Comparison of ENCODE assay signal across 28 cellular contexts in genomic region chr5:14394365-14394764, GRCh38.
"Had no signal": no experiment of that assay in that cellular context is flagged by ENCODE, and none has a peak within 500 bp of the region (broad histone marks: within the 10 kb centered on the region; RNA-seq: fewer than 3 reads in every experiment).

No MANE protein-coding gene starts in this region.

- H3K4me1 Mint-ChIP-seq: activated naive CD4-positive, alpha-beta T cell treated with anti-CD3 and anti-CD28 coated beads, Interleukin-2, amount 50 U/mL, for 24 hours had no signal

- H3K27me3 ChIP-seq: ascending aorta, body of pancreas, MG63, SJSA1 had no signal

- H3K4me3 Mint-ChIP-seq: activated CD4-positive, alpha-beta T cell treated with anti-CD3 and anti-CD28 coated beads, Interleukin-2, amount 10 ng/mL, durations not matched to agents 24 days and 14 days; activated CD8-positive, alpha-beta T cell treated with anti-CD3 and anti-CD28 coated beads, Interleukin-2, amount 10 ng/mL, durations not matched to agents 7 days and 5 days; activated naive CD4-positive, alpha-beta T cell treated with anti-CD3 and anti-CD28 coated beads, Interleukin-2, amount 50 U/mL, for 24 hours; activated naive CD8-positive, alpha-beta T cell treated with anti-CD3 and anti-CD28 coated beads, Interleukin-2, amount 10 ng/mL, durations not matched to agents 7 days and 5 days; activated T-cell treated with anti-CD3 and anti-CD28 coated beads, Interleukin-2, amount 50 U/mL, for 24 hours; T-helper 1 cell treated with Interleukin-12 subunit alpha and Interleukin-12 subunit beta and Interleukin-4 antibody, amounts not matched to agents 30 μg/mL and 1 μg/mL, for 36 hours; T-helper 2 cell treated with Interferon-gamma antibody and Interleukin-4, amounts not matched to agents 5 μg/mL and 100 μg/mL, for 36 hours had no signal

- H3K4me3 ChIP-seq: ascending aorta, body of pancreas, MG63, SJSA1 had no signal

- H3K9me3 ChIP-seq: ascending aorta, body of pancreas, MG63, SJSA1, SK-N-SH had no signal

- H3K9me3 Mint-ChIP-seq: activated CD4-positive, alpha-beta T cell treated with anti-CD3 and anti-CD28 coated beads, Interleukin-2, amount 10 ng/mL, durations not matched to agents 24 days and 14 days; activated naive CD4-positive, alpha-beta T cell treated with anti-CD3 and anti-CD28 coated beads, Interleukin-2, amount 50 U/mL, for 24 hours; activated naive CD8-positive, alpha-beta T cell treated with anti-CD3 and anti-CD28 coated beads, Interleukin-2, amount 10 ng/mL, durations not matched to agents 7 days and 5 days; activated T-cell treated with anti-CD3 and anti-CD28 coated beads, Interleukin-2, amount 50 U/mL, for 24 hours; activated T-helper 2 cell treated with anti-CD3 and anti-CD28 coated beads, Interferon-gamma antibody, Interleukin-2, Interleukin-4, amounts not matched to agents 10 μg/mL and 5 μg/mL and 100 μg/mL, durations not matched to agents 14 hours and 24 hours and 36 hours; T-helper 1 cell treated with Interleukin-12 subunit alpha and Interleukin-12 subunit beta and Interleukin-4 antibody, amounts not matched to agents 30 μg/mL and 1 μg/mL, for 36 hours had no signal

- H3K27me3 Mint-ChIP-seq: activated naive CD4-positive, alpha-beta T cell treated with anti-CD3 and anti-CD28 coated beads, Interleukin-2, amount 50 U/mL, for 24 hours; activated naive CD8-positive, alpha-beta T cell treated with anti-CD3 and anti-CD28 coated beads, Interleukin-2, amount 10 ng/mL, durations not matched to agents 7 days and 5 days; activated T-cell treated with anti-CD3 and anti-CD28 coated beads, Interleukin-2, amount 50 U/mL, for 24 hours had no signal

- H3K9me2 ChIP-seq: SK-N-SH had no signal

- H3K9ac ChIP-seq: SK-N-SH had no signal

- H3K27ac Mint-ChIP-seq: activated CD4-positive, alpha-beta T cell treated with anti-CD3 and anti-CD28 coated beads, Interleukin-2, amount 10 ng/mL, durations not matched to agents 24 days and 14 days; activated CD8-positive, alpha-beta T cell treated with anti-CD3 and anti-CD28 coated beads, Interleukin-2, amount 10 ng/mL, durations not matched to agents 7 days and 5 days; activated naive CD4-positive, alpha-beta T cell treated with anti-CD3 and anti-CD28 coated beads, Interleukin-2, amount 50 U/mL, for 24 hours; activated naive CD8-positive, alpha-beta T cell treated with anti-CD3 and anti-CD28 coated beads, Interleukin-2, amount 10 ng/mL, durations not matched to agents 7 days and 5 days; activated T-cell treated with anti-CD3 and anti-CD28 coated beads, Interleukin-2, amount 50 U/mL, for 24 hours; activated T-helper 2 cell treated with anti-CD3 and anti-CD28 coated beads, Interferon-gamma antibody, Interleukin-2, Interleukin-4, amounts not matched to agents 10 μg/mL and 5 μg/mL and 100 μg/mL, durations not matched to agents 14 hours and 24 hours and 36 hours; T-helper 1 cell treated with Interleukin-12 subunit alpha and Interleukin-12 subunit beta and Interleukin-4 antibody, amounts not matched to agents 30 μg/mL and 1 μg/mL, for 36 hours; T-helper 2 cell treated with Interferon-gamma antibody and Interleukin-4, amounts not matched to agents 5 μg/mL and 100 μg/mL, for 36 hours had no signal

- DNase-seq: activated CD4-positive, alpha-beta T cell treated with anti-CD3 and anti-CD28 coated beads, Interleukin-2, amount 10 ng/mL, durations not matched to agents 24 days and 14 days; activated CD4-positive, alpha-beta T cell treated with anti-CD3 and anti-CD28 coated beads, Interleukin-2, amount 50 U/mL, for 48 hours; activated CD8-positive, alpha-beta T cell treated with anti-CD3 and anti-CD28 coated beads, Interleukin-2, amount 10 ng/mL, durations not matched to agents 7 days and 5 days; activated gamma-delta T cell; activated naive CD4-positive, alpha-beta T cell treated with Interleukin-2 at 50 U/mL for 16 hours; activated naive CD8-positive, alpha-beta T cell treated with anti-CD3 and anti-CD28 coated beads, Interleukin-2, amount 10 ng/mL, durations not matched to agents 7 days and 5 days; activated T-cell treated with anti-CD3 and anti-CD28 coated beads, Interleukin-2, amount 50 U/mL, for 24 hours; amygdala; body of pancreas; central memory CD4-positive, alpha-beta T cell; Kasumi-1; KG1; MG63; NCI-H1048; NCI-H1105 treated with DMSO at 0.1 percent for 48 hours; NCI-H1436; NCI-H1694 treated with DMSO at 0.1 percent for 48 hours; NCI-H2029; NCI-H345; NCI-H524 treated with DMSO at 0.1 percent for 48 hours; SHP77 treated with DMSO at 0.1 percent for 48 hours; SK-N-SH had no signal

- H3K27ac ChIP-seq: ascending aorta, body of pancreas, SJSA1 had no signal

- H3K4me2 ChIP-seq: SK-N-SH had no signal

- ATAC-seq: activated CD8-positive, alpha-beta T cell treated with anti-CD3 and anti-CD28 coated beads, Interleukin-2, amount 10 ng/mL, durations not matched to agents 7 days and 5 days; body of pancreas had no signal
